ENCODE assay signal across 10 cellular contexts in genomic region chr15:67110958-67111864, GRCh38. TPM values are rescaled to one million over a fixed set of nuclear protein-coding genes. Genes with fewer than 3 reads are reported as not detected.
DNase-seq lines count a peak whose midpoint lies in the region; ATAC-seq and TF ChIP-seq lines count a peak whose summit lies in the region.
"Had no signal": no experiment of that assay in that cellular context is flagged by ENCODE, and none has a peak within 500 bp of the region (broad histone marks: within the 10 kb centered on the region; RNA-seq: fewer than 3 reads in every experiment).

No MANE protein-coding gene starts in this region.

- H3K36me3 ChIP-seq in CD4-positive, alpha-beta memory T cell (ENCODE audit: insufficient read depth, low read length), result no peaks in the 10 kb centered on the region
- H3K36me3 ChIP-seq in Loucy (ENCODE audit: insufficient read depth, low read length), result peaks cover 10% of the 10 kb centered on the region; the same call in 1 of the 2 replicates
- H3K36me3 ChIP-seq: esophagus squamous epithelium had no signal

- H3K4me3 ChIP-seq in CD4-positive, alpha-beta memory T cell (ENCODE audit: low read length in 2 of 2), result no peak overlapping the region
- H3K4me3 ChIP-seq in Loucy (ENCODE audit: low read length, poor library complexity, severe bottlenecking), result no peak overlapping the region
- H3K4me3 ChIP-seq: esophagus squamous epithelium had no signal

- H3K27me3 Mint-ChIP-seq in CD4-positive, alpha-beta memory T cell, result no peaks in the 10 kb centered on the region
- H3K27me3 Mint-ChIP-seq in activated T-helper 17 cell treated with anti-CD3 and anti-CD28 coated beads, Interleukin-2, amount 50 U/mL, for 72 hours, result no peaks in the 10 kb centered on the region
- no peaks in the 10 kb centered on the region for H3K27me3 Mint-ChIP-seq in mesothelial cell of epicardium (ENCODE audit: low read depth)

- DNase-seq in CD4-positive, alpha-beta memory T cell, result peak in 2 of 5 donors; percentile 29 to 37
- DNase-seq in mesothelial cell of epicardium (ENCODE audit: low spot score in 2 of 2, unreplicated experiment in 2 of 2) (no peak), pons (ENCODE audit: low spot score) (no peak), hepatic stellate cell (ENCODE audit: low spot score) (no peak), NCI-H446 treated with DMSO at 0.1 percent for 48 hours (lab: John Stamatoyannopoulos, UW) (no peak)
- DNase-seq: esophagus squamous epithelium had no signal

- intact Hi-C loops in CD4-positive, alpha-beta memory T cell (cut with micrococcal nuclease), result no loop called here

- no peaks in the 10 kb centered on the region for H3K9me2 ChIP-seq in Loucy (replicated peaks; ENCODE audit: low read depth, low read length)

- peaks cover 36 to 76% (median 52%) of the 10 kb centered on the region in 4 donors for H3K4me1 Mint-ChIP-seq in CD4-positive, alpha-beta memory T cell
- H3K4me1 Mint-ChIP-seq in activated T-helper 17 cell treated with anti-CD3 and anti-CD28 coated beads, Interleukin-2, amount 50 U/mL, for 72 hours, result peaks cover 72% of the 10 kb centered on the region
- H3K4me1 Mint-ChIP-seq in mesothelial cell of epicardium, result peaks cover 52% of the 10 kb centered on the region

- peak overlapping the region in 6 of 8 donors; percentile 43 to 74 (median 62) for H3K4me3 Mint-ChIP-seq in CD4-positive, alpha-beta memory T cell
- peak overlapping the region; percentile 55 for H3K4me3 Mint-ChIP-seq in activated T-helper 17 cell treated with anti-CD3 and anti-CD28 coated beads, Interleukin-2, amount 50 U/mL, for 72 hours
- H3K4me3 Mint-ChIP-seq in mesothelial cell of epicardium, result no peak overlapping the region

- no peaks in the 10 kb centered on the region for H3K27me3 ChIP-seq in CD4-positive, alpha-beta memory T cell (ENCODE audit: insufficient read depth, low read length)
- no peaks in the 10 kb centered on the region for H3K27me3 ChIP-seq in Loucy (ENCODE audit: insufficient read depth, low read length, poor library complexity, severe bottlenecking)
- H3K27me3 ChIP-seq: esophagus squamous epithelium had no signal

- H3K4me2 ChIP-seq in Loucy (ENCODE audit: low read depth, low read length, poor library complexity, severe bottlenecking), result peak overlapping the region; percentile 8

- CTCF ChIA-PET in CD4-positive, alpha-beta memory T cell (lab: Charles Lee; ENCODE audit: partially characterized antibody), result interaction anchor here (1.0 to 1.7 kb wide), 3 partner anchors 9 to 30 kb away, joined by 4 read pairs; no protein-coding TSS in a partner anchor

- peaks cover 85% of the 10 kb centered on the region for H3K4me1 ChIP-seq in CD4-positive, alpha-beta memory T cell (ENCODE audit: insufficient read depth, low read length)
- H3K4me1 ChIP-seq in Loucy (ENCODE audit: insufficient read depth, low read length, poor library complexity, severe bottlenecking), result peaks cover 53% of the 10 kb centered on the region

- H3K9me3 ChIP-seq in CD4-positive, alpha-beta memory T cell (ENCODE audit: control insufficient read depth in 1 of 2, low read length in 2 of 2), result no peaks in the 10 kb centered on the region
- peaks cover 8% of the 10 kb centered on the region for H3K9me3 ChIP-seq in Loucy (ENCODE audit: insufficient read depth, low read depth, low read length)
- H3K9me3 ChIP-seq: esophagus squamous epithelium had no signal

- peak; percentile 14 for ATAC-seq in activated T-helper 17 cell treated with anti-CD3 and anti-CD28 coated beads, Interleukin-2, amount 50 U/mL, for 72 hours (replicated peaks)
- no peak for ATAC-seq in GM18867 (IDR thresholded peaks at IDR 0.05; ENCODE audit: unreplicated experiment)

- TF ChIP-seq CTCF in Loucy (conservative IDR thresholded peaks at IDR 0.05; ENCODE audit: low read length) (no peak), mesothelial cell of epicardium (IDR thresholded peaks at IDR 0.05; ENCODE audit: unreplicated experiment) (no peak)

- peaks cover 15 to 36% of the 10 kb centered on the region in 2 donors for H3K36me3 Mint-ChIP-seq in CD4-positive, alpha-beta memory T cell
- peaks cover 39% of the 10 kb centered on the region for H3K36me3 Mint-ChIP-seq in activated T-helper 17 cell treated with anti-CD3 and anti-CD28 coated beads, Interleukin-2, amount 50 U/mL, for 72 hours (ENCODE audit: low read depth)
- H3K36me3 Mint-ChIP-seq in mesothelial cell of epicardium, result peaks cover 14% of the 10 kb centered on the region

- no peak overlapping the region for H3K9ac ChIP-seq in Loucy (ENCODE audit: low read depth, low read length, poor library complexity, severe bottlenecking)

- POLR2A ChIA-PET in CD4-positive, alpha-beta memory T cell (lab: Charles Lee; ENCODE audit: partially characterized antibody), result interaction anchor here (0.6 to 15.7 kb wide), 8 partner anchors 6 to 144 kb away, joined by 3 to 167 read pairs (median 3); partner anchors contain the start of gene SMAD3

- H2AFZ ChIP-seq in Loucy (ENCODE audit: low read length), result no peak overlapping the region

- H3K27ac ChIP-seq in CD4-positive, alpha-beta memory T cell (ENCODE audit: low read depth, low read length), result no peak overlapping the region
- H3K27ac ChIP-seq: RWPE1 had no signal

- H3F3A ChIP-seq in Loucy (ENCODE audit: low read depth), result no peaks in the 10 kb centered on the region

- peak overlapping the region; percentile 15 to 88 (median 79) for H3K27ac Mint-ChIP-seq in CD4-positive, alpha-beta memory T cell
- peak overlapping the region; percentile 57 for H3K27ac Mint-ChIP-seq in activated T-helper 17 cell treated with anti-CD3 and anti-CD28 coated beads, Interleukin-2, amount 50 U/mL, for 72 hours
- H3K27ac Mint-ChIP-seq in mesothelial cell of epicardium, result peak overlapping the region; percentile 91

- H4K20me1 ChIP-seq in Loucy (ENCODE audit: insufficient read depth, low read length, poor library complexity, severe bottlenecking), result peaks cover 48% of the 10 kb centered on the region

- peaks cover 92% of the 10 kb centered on the region for H3K79me2 ChIP-seq in Loucy (ENCODE audit: insufficient read depth, low read length)

- H3K9me3 Mint-ChIP-seq in CD4-positive, alpha-beta memory T cell, result peaks cover 0 to 7% (median 1%) of the 10 kb centered on the region in 8 donors
- H3K9me3 Mint-ChIP-seq in activated T-helper 17 cell treated with anti-CD3 and anti-CD28 coated beads, Interleukin-2, amount 50 U/mL, for 72 hours, result no peaks in the 10 kb centered on the region
- peaks cover 9% of the 10 kb centered on the region for H3K9me3 Mint-ChIP-seq in mesothelial cell of epicardium

RNA-seq across cellular contexts. Expression of gene SMAD3, which starts 45.8 kb away (rescaled TPM):
- total RNA-seq in CD4-positive, alpha-beta memory T cell, result 100 to 1,000 TPM; 189 to 197 TPM
- 10 to 100 TPM; 14.6 to 31.9 TPM for polyA plus RNA-seq in CD4-positive, alpha-beta memory T cell
- total RNA-seq in activated T-helper 17 cell treated with anti-CD3 and anti-CD28 coated beads, Interleukin-2, amount 50 U/mL, for 72 hours, result 10 to 100 TPM; 57.0 to 94.9 TPM
- total RNA-seq in mesothelial cell of epicardium, result 89.9 to 96.2 TPM (median 90.7 TPM) in 3 replicates
